In genomic region chr10:111837089-111837488, GRCh38 we compare ENCODE assay signal across 30 cellular contexts.
A peak's percentile ranks its signal among the peaks of the same experiment; 100 is the strongest.
DNase-seq lines count a peak whose midpoint lies in the region; ATAC-seq, FAIRE-seq and TF ChIP-seq lines count a peak whose summit lies in the region.
"Had no signal": no experiment of that assay in that cellular context is flagged by ENCODE, and none has a peak within 500 bp of the region (broad histone marks: within the 10 kb centered on the region; RNA-seq: fewer than 3 reads in every experiment).

No MANE protein-coding gene starts in this region.

- no peak overlapping the region for H4K91ac ChIP-seq in H1 (replicated peaks; ENCODE audit: insufficient read length, low read length)

- H3K9me2 ChIP-seq in GM23338 (ENCODE audit: insufficient read depth), result peaks cover 9% of the 10 kb centered on the region

- no peaks in the 10 kb centered on the region for H3K9me3 Mint-ChIP-seq in GM23338
- H3K9me3 Mint-ChIP-seq in WTC11, result peaks cover 13% of the 10 kb centered on the region
- H3K9me3 Mint-ChIP-seq: CD8-positive, alpha-beta memory T cell had no signal

- no peak overlapping the region for H2BK20ac ChIP-seq in H1 (ENCODE audit: low read length)

- WGBS in H1 (ENCODE audit: extremely low coverage in 1 of 2, insufficient coverage in 1 of 2, insufficient read length in 1 of 2, insufficient replicate concordance in 2 of 2, low coverage in 1 of 2, low lambda C conversion rate in 2 of 2, missing lambda C conversion rate in 1 of 2), 2 experiments, result 92% methylated on average over 2 of the region's 2 CpGs; no CpG with 5 or more reads in 1 of the 2 experiments

- H3K14ac ChIP-seq in H1 (ENCODE audit: insufficient read length), result no peak overlapping the region

- no peak overlapping the region for H3K56ac ChIP-seq in H1 (replicated peaks; ENCODE audit: insufficient read length, low read depth, low read length)

- no peak overlapping the region for H2BK5ac ChIP-seq in H1 (ENCODE audit: low read depth, low read length)

- H3K36me3 ChIP-seq in GM23338 (ENCODE audit: insufficient read depth) (no peaks in the 10 kb centered on the region), H1 (ENCODE audit: control insufficient read depth in 2 of 4, insufficient read depth in 4 of 4, low read length in 3 of 4) (no peaks in the 10 kb centered on the region)
- H3K36me3 ChIP-seq: BE2C, BLaER1 had no signal

- TF ChIP-seq EP300 in H1 (IDR thresholded peaks at IDR 0.05; ENCODE audit: borderline replicate concordance in 1 of 2, low read depth in 2 of 2, low read length in 2 of 2), result no peak

- DNase-seq in GM23338 (ENCODE audit: low spot score) (no peak), WTC11 (ENCODE audit: low spot score) (no peak), H1 (ENCODE audit: low read depth in 1 of 2, low spot score in 2 of 2) (no peak), superior temporal gyrus (ENCODE audit: extremely low spot score) (peak; percentile 70), kidney glomerular epithelial cell (lab: John Stamatoyannopoulos, UW) (no peak), frontal cortex (ENCODE audit: low spot score in 2 of 2) (no peak)
- no peak for DNase-seq in activated T-cell treated with anti-CD3 and anti-CD28 coated beads, Interleukin-2, amount 50 U/mL, for 1 hour
- DNase-seq: 8988T; AML-193; BE2C; C1 segment of cervical spinal cord; CD4-positive, alpha-beta memory T cell; CD4-positive, CD25-positive, alpha-beta regulatory T cell; CD8-positive, alpha-beta memory T cell; COR-L47; DMS 273 treated with DMSO at 0.1 percent for 48 hours; DMS153; DMS53; DMS79; DND-41; EL; GDM1 had no signal

- H3K4me2 ChIP-seq in GM23338, result peak overlapping the region; percentile 30
- no peak overlapping the region for H3K4me2 ChIP-seq in H1 (ENCODE audit: insufficient read depth in 1 of 2, low read depth in 2 of 2, low read length in 2 of 2)
- H3K4me2 ChIP-seq: A549, BLaER1 had no signal

- H3K27ac ChIP-seq in GM23338 (ENCODE audit: low read depth) (peak overlapping the region; percentile 41; the same call in 1 of the 2 replicates), H1 (ENCODE audit: low read depth, low read length) (no peak overlapping the region)
- H3K27ac ChIP-seq: A549, BLaER1 had no signal

- no peak overlapping the region for H3K27ac Mint-ChIP-seq in GM23338
- H3K27ac Mint-ChIP-seq in WTC11, result peak overlapping the region; percentile 91; the same call in 1 of the 2 replicates
- H3K27ac Mint-ChIP-seq: CD14-positive monocyte; CD4-positive, alpha-beta memory T cell; CD4-positive, CD25-positive, alpha-beta regulatory T cell; CD8-positive, alpha-beta memory T cell had no signal

- no peak overlapping the region for H3K9ac ChIP-seq in H1 (replicated peaks in 1 of 4; ENCODE audit: extremely low read depth in 1 of 4, low read depth in 3 of 4, low read length in 3 of 4)
- H3K9ac ChIP-seq: BLaER1 had no signal

- ATAC-seq in GM23338 (no peak), WTC11 (no peak), HG03520 (IDR thresholded peaks at IDR 0.05; ENCODE audit: unreplicated experiment) (no peak)
- ATAC-seq: A549, GM12878 had no signal

- no peak overlapping the region for H2BK15ac ChIP-seq in H1 (ENCODE audit: low read length)

- no peak for TF ChIP-seq RAD21 in H1 (IDR thresholded peaks at IDR 0.05 in 1 of 2, conservative IDR thresholded peaks at IDR 0.05 in 1 of 2; ENCODE audit: low read depth in 2 of 2, low read length in 2 of 2)

- no peak overlapping the region for H2AK5ac ChIP-seq in H1 (ENCODE audit: low read depth, low read length)

- H2BK120ac ChIP-seq in H1 (replicated peaks; ENCODE audit: low read depth, low read length), result no peak overlapping the region

- H3K4me3 ChIP-seq in GM23338, result no peak overlapping the region
- H3K4me3 ChIP-seq in H1 (ENCODE audit: extremely low read depth in 1 of 4, insufficient read depth in 2 of 4, low read depth in 3 of 4, low read length in 4 of 4), result no peak overlapping the region
- H3K4me3 ChIP-seq: A549, BLaER1, GM12878 had no signal

- no peak overlapping the region for H2AFZ ChIP-seq in GM23338
- H2AFZ ChIP-seq in H1 (ENCODE audit: low read length), result 0 out of 2 replicates have a peak overlapping the region, but pooled peaks have one; percentile 59

- CTCF ChIA-PET in WTC11 (lab: Charles Lee) (interaction anchor here (0.8 to 1.4 kb wide), 4 partner anchors 14 to 300 kb away, joined by 3 to 9 read pairs (median 4); no protein-coding TSS in a partner anchor), H1 (lab: Charles Lee; ENCODE audit: partially characterized antibody) (interaction anchor here (1.1 to 2.4 kb wide), 4 partner anchors 9 to 470 kb away, joined by 3 to 9 read pairs (median 3); no protein-coding TSS in a partner anchor)

- H3K4ac ChIP-seq in H1 (replicated peaks; ENCODE audit: insufficient read length, low read depth, low read length), result no peak overlapping the region

- H4K8ac ChIP-seq in H1 (ENCODE audit: extremely low read depth, insufficient read depth, low read length), result no peak overlapping the region

- H3K79me2 ChIP-seq in GM23338 (replicated peaks; ENCODE audit: insufficient read depth) (no peaks in the 10 kb centered on the region), H1 (ENCODE audit: control insufficient read depth in 1 of 2, insufficient read depth in 2 of 2, low read length in 2 of 2) (no peaks in the 10 kb centered on the region)

- no peak overlapping the region for H3K18ac ChIP-seq in H1 (ENCODE audit: extremely low read depth, low read length)

- H2BK12ac ChIP-seq in H1 (ENCODE audit: low read depth, low read length), result no peak overlapping the region

- H3K27me3 Mint-ChIP-seq in GM23338 (ENCODE audit: insufficient read depth, low read depth, poor library complexity) (peaks cover 3% of the 10 kb centered on the region), WTC11 (ENCODE audit: low read depth) (no peaks in the 10 kb centered on the region)
- H3K27me3 Mint-ChIP-seq: CD4-positive, CD25-positive, alpha-beta regulatory T cell; CD8-positive, alpha-beta memory T cell had no signal

- no peak overlapping the region for H3K23ac ChIP-seq in H1 (ENCODE audit: insufficient read length)

- H4K20me1 ChIP-seq in GM23338 (replicated peaks; ENCODE audit: insufficient read depth) (no peaks in the 10 kb centered on the region), H1 (replicated peaks in 1 of 2; ENCODE audit: control insufficient read depth in 1 of 2, insufficient read depth in 2 of 2, low read length in 2 of 2) (no peaks in the 10 kb centered on the region)
- H4K20me1 ChIP-seq: BLaER1 had no signal

- H3K36me3 Mint-ChIP-seq in GM23338 (ENCODE audit: low read depth) (no peaks in the 10 kb centered on the region), WTC11 (no peaks in the 10 kb centered on the region)
- H3K36me3 Mint-ChIP-seq: CD14-positive monocyte; CD4-positive, alpha-beta memory T cell; CD4-positive, CD25-positive, alpha-beta regulatory T cell; CD8-positive, alpha-beta memory T cell had no signal

- no peaks in the 10 kb centered on the region for H3K9me3 ChIP-seq in H1 (ENCODE audit: insufficient read depth in 2 of 2, low read depth in 1 of 2, low read length in 1 of 2)
- H3K9me3 ChIP-seq: A549, BE2C, BLaER1 had no signal

- H3F3A ChIP-seq in GM23338 (replicated peaks; ENCODE audit: low read depth), result no peaks in the 10 kb centered on the region

- no peak for TF ChIP-seq POLR2A in H1 (IDR thresholded peaks at IDR 0.05; ENCODE audit: control extremely low read depth in 1 of 2, low read depth in 2 of 2, low read length in 2 of 2)

- H3K4me1 ChIP-seq in GM23338 (ENCODE audit: insufficient read depth) (peaks cover 36% of the 10 kb centered on the region), H1 (replicated peaks in 1 of 4; ENCODE audit: control insufficient read depth in 3 of 4, insufficient read depth in 4 of 4, low read length in 3 of 4) (peaks cover 0 to 11% (median 7%) of the 10 kb centered on the region in 4 experiments; a peak in 4 of 7 replicates)
- H3K4me1 ChIP-seq: A549, BE2C, BLaER1 had no signal

- FAIRE-seq in H1 (lab: Jason Lieb, UNC), result no peak
- FAIRE-seq in frontal cortex (lab: Jason Lieb, UNC), result no peak
- FAIRE-seq: A549, GM12878, GM12892, GM18507, GM19239 had no signal

- H4K5ac ChIP-seq in H1 (ENCODE audit: insufficient read length, low read depth, low read length), result no peak overlapping the region

- no peak for TF ChIP-seq CTCF in GM23338 (conservative IDR thresholded peaks at IDR 0.05; ENCODE audit: low read depth in 2 of 2)
- TF ChIP-seq CTCF in WTC11 (IDR thresholded peaks at IDR 0.05), result no peak
- TF ChIP-seq CTCF in H1 (IDR thresholded peaks at IDR 0.05; ENCODE audit: control extremely low read depth in 1 of 3, insufficient read depth in 1 of 3, low read depth in 1 of 3, low read length in 3 of 3), result no peak

- no peaks in the 10 kb centered on the region for H3K23me2 ChIP-seq in H1 (ENCODE audit: low read depth, low read length)

- POLR2A ChIA-PET in WTC11 (lab: Charles Lee), result interaction anchor here (0.9 kb wide), 1 partner anchor 35 kb away, joined by 3 read pairs; no protein-coding TSS in a partner anchor
- POLR2A ChIA-PET in H1 (lab: Charles Lee; ENCODE audit: partially characterized antibody), result no interaction called here

- H3K4me3 Mint-ChIP-seq in GM23338 (no peak overlapping the region), WTC11 (peak overlapping the region; percentile 20; the same call in 1 of the 2 replicates)
- H3K4me3 Mint-ChIP-seq: CD14-positive monocyte; CD4-positive, CD25-positive, alpha-beta regulatory T cell; CD8-positive, alpha-beta memory T cell had no signal

- peaks cover 30% of the 10 kb centered on the region for H3K4me1 Mint-ChIP-seq in GM23338
- H3K4me1 Mint-ChIP-seq in WTC11, result peaks cover 36% of the 10 kb centered on the region
- H3K4me1 Mint-ChIP-seq: CD14-positive monocyte; CD4-positive, alpha-beta memory T cell; CD4-positive, CD25-positive, alpha-beta regulatory T cell; CD8-positive, alpha-beta memory T cell had no signal

- no peaks in the 10 kb centered on the region for H3K79me1 ChIP-seq in H1 (ENCODE audit: low read depth, low read length)

- H3K27me3 ChIP-seq in GM23338 (ENCODE audit: insufficient read depth) (no peaks in the 10 kb centered on the region), H1 (replicated peaks in 1 of 4; ENCODE audit: control insufficient read depth in 3 of 4, extremely low read depth in 1 of 4, insufficient read depth in 3 of 4, low read length in 3 of 4) (no peaks in the 10 kb centered on the region)
- H3K27me3 ChIP-seq: BE2C, BLaER1 had no signal

TF ChIP-seq in GM23338, 12 proteins besides CTCF, POLR2A, EP300 and RAD21 (continues in another document):
- TF ChIP-seq ZNF331 (CRISPR knock-in tag; IDR thresholded peaks at IDR 0.05; ENCODE audit: low read depth), result no peak
- TF ChIP-seq POLR2AphosphoS5 (IDR thresholded peaks at IDR 0.05; ENCODE audit: low read depth), result no peak
- TF ChIP-seq EZH2 (IDR thresholded peaks at IDR 0.05; ENCODE audit: low read depth, unreplicated experiment), result no peak

TF ChIP-seq in H1, 55 proteins besides CTCF, POLR2A, EP300 and RAD21 (continues in another document):
- no peak for TF ChIP-seq SP4 (IDR thresholded peaks at IDR 0.05; ENCODE audit: low read length)
- TF ChIP-seq HDAC2 (IDR thresholded peaks at IDR 0.05; ENCODE audit: borderline replicate concordance in 1 of 2, low read depth in 2 of 2, low read length in 2 of 2), result no peak
- no peak for TF ChIP-seq BCL11A (IDR thresholded peaks at IDR 0.05; ENCODE audit: low read depth in 2 of 2, low read length in 2 of 2)
- no peak for TF ChIP-seq RNF2 (IDR thresholded peaks at IDR 0.05; ENCODE audit: borderline replicate concordance, low read depth, low read length, missing control alignments, poor library complexity, severe bottlenecking)
- TF ChIP-seq KDM5A (IDR thresholded peaks at IDR 0.05; ENCODE audit: low read length), result no peak
- TF ChIP-seq YY1 (IDR thresholded peaks at IDR 0.05; ENCODE audit: low read depth, low read length), result no peak
